Comparison of ENCODE assay signal across 25 cellular contexts in genomic region chr5:147512640-147513334, GRCh38. TPM values are rescaled to one million over a fixed set of nuclear protein-coding genes. Genes with fewer than 3 reads are reported as not detected.
A peak's percentile ranks its signal among the peaks of the same experiment; 100 is the strongest.
DNase-seq lines count a peak whose midpoint lies in the region.
"Had no signal": no experiment of that assay in that cellular context is flagged by ENCODE, and none has a peak within 500 bp of the region (broad histone marks: within the 10 kb centered on the region; RNA-seq: fewer than 3 reads in every experiment).

No MANE protein-coding gene starts in this region.

- no peaks in the 10 kb centered on the region for H3K79me1 ChIP-seq in mesenchymal stem cell (replicated peaks; ENCODE audit: low read length, poor library complexity, severe bottlenecking)

- no peak overlapping the region for H3K9ac ChIP-seq in mesenchymal stem cell (ENCODE audit: low read length)
- H3K9ac ChIP-seq: BLaER1 treated with 17β-estradiol and CSF1 and Interleukin-3, amounts not matched to agents 10 nM and 100 nM had no signal

- DNase-seq in NCI-H82 (lab: John Stamatoyannopoulos, UW) (peak; percentile 19), NCI-H82 treated with DMSO at 0.1 percent for 48 hours (lab: John Stamatoyannopoulos, UW; ENCODE audit: unreplicated experiment) (no peak), NCI-H146 (lab: John Stamatoyannopoulos, UW) (peak; percentile 26), NCI-H774 (lab: John Stamatoyannopoulos, UW) (peak; percentile 89), mesenchymal stem cell (no peak), hypothalamus (lab: John Stamatoyannopoulos, UW) (no peak), AG08395 (ENCODE audit: low spot score) (no peak), SHP77 treated with DMSO at 0.1 percent for 48 hours (lab: John Stamatoyannopoulos, UW) (no peak)
- DNase-seq: ACHN; activated CD4-positive, alpha-beta T cell treated with anti-CD3 and anti-CD28 coated beads, Interleukin-2, amount 10 ng/mL, durations not matched to agents 7 days and 5 days; activated naive CD4-positive, alpha-beta T cell treated with Interleukin-2 at 50 U/mL for 16 hours; activated T-cell treated with anti-CD3 and anti-CD28 coated beads, Interleukin-2, amount 50 U/mL, for 72 hours; Calu3; effector CD4-positive, alpha-beta T cell; erythroblast; foreskin keratinocyte; HFFc6; hippocampal formation; natural killer cell; NCI-H1436; NCI-H446 treated with DMSO at 0.1 percent for 48 hours; retina; spleen; stimulated activated CD4-positive, alpha-beta T cell treated with anti-CD3 and anti-CD28 coated beads, Interleukin-2, amount 100 ng/mL, for 48 hours had no signal

- H3K18ac ChIP-seq in mesenchymal stem cell (ENCODE audit: low read depth in 1 of 2, low read length in 2 of 2) = no peak overlapping the region

- H2AFZ ChIP-seq in mesenchymal stem cell (ENCODE audit: low read depth, low read length) = no peak overlapping the region

- H3K4ac ChIP-seq in mesenchymal stem cell (ENCODE audit: low read depth in 1 of 2, low read length in 2 of 2) = no peak overlapping the region

- H2AK5ac ChIP-seq in mesenchymal stem cell (ENCODE audit: low read length, severe bottlenecking) = no peak overlapping the region

- H2BK12ac ChIP-seq in mesenchymal stem cell (ENCODE audit: low read length in 2 of 2) = no peak overlapping the region

- no peaks in the 10 kb centered on the region for H3K27me3 ChIP-seq in mesenchymal stem cell (ENCODE audit: control insufficient read depth in 1 of 2, insufficient read depth in 1 of 2, low read length in 2 of 2)
- H3K27me3 ChIP-seq: foreskin keratinocyte had no signal

- H3K27ac ChIP-seq in mesenchymal stem cell (ENCODE audit: low read length, poor library complexity, severe bottlenecking) = no peak overlapping the region
- H3K27ac ChIP-seq: BLaER1 treated with 17β-estradiol and CSF1 and Interleukin-3, amounts not matched to agents 10 nM and 100 nM; foreskin keratinocyte; spleen had no signal

- no peak overlapping the region for H3K4me2 ChIP-seq in mesenchymal stem cell (ENCODE audit: low read length, poor library complexity, severe bottlenecking)
- H3K4me2 ChIP-seq: BLaER1 treated with 17β-estradiol and CSF1 and Interleukin-3, amounts not matched to agents 10 nM and 100 nM had no signal

- peaks cover 3% of the 10 kb centered on the region for H3K4me1 ChIP-seq in mesenchymal stem cell (ENCODE audit: control insufficient read depth, insufficient read depth, low read depth, low read length)

- H3K23ac ChIP-seq in mesenchymal stem cell (ENCODE audit: low read length in 2 of 2) = no peak overlapping the region

- H4K8ac ChIP-seq in mesenchymal stem cell (ENCODE audit: low read length) = no peak overlapping the region

- WGBS in mesenchymal stem cell = 94% methylated on average over 1 of the region's 3 CpGs

- H4K91ac ChIP-seq in mesenchymal stem cell (ENCODE audit: low read length) = no peak overlapping the region

- H3K4me3 ChIP-seq in mesenchymal stem cell (ENCODE audit: insufficient read depth in 1 of 2, low read depth in 1 of 2, low read length in 2 of 2) = no peak overlapping the region
- H3K4me3 ChIP-seq: BLaER1 treated with 17β-estradiol and CSF1 and Interleukin-3, amounts not matched to agents 10 nM and 100 nM; spleen had no signal

- no peak overlapping the region for H2BK120ac ChIP-seq in mesenchymal stem cell (ENCODE audit: low read depth, low read length)

- no peak overlapping the region for H2BK15ac ChIP-seq in mesenchymal stem cell (ENCODE audit: low read depth, poor library complexity, severe bottlenecking)

- no peaks in the 10 kb centered on the region for H3K9me3 ChIP-seq in mesenchymal stem cell (ENCODE audit: control insufficient read depth, low read length)
- H3K9me3 ChIP-seq: spleen had no signal

- H3K36me3 ChIP-seq in mesenchymal stem cell (ENCODE audit: control insufficient read depth in 1 of 2, insufficient read depth in 2 of 2, low read depth in 1 of 2, low read length in 2 of 2) = no peaks in the 10 kb centered on the region
- H3K36me3 ChIP-seq: BLaER1 treated with 17β-estradiol and CSF1 and Interleukin-3, amounts not matched to agents 10 nM and 100 nM; spleen had no signal

- H2BK5ac ChIP-seq in mesenchymal stem cell (ENCODE audit: low read depth, low read length, poor library complexity, severe bottlenecking) = no peak overlapping the region

- no peak overlapping the region for H3K14ac ChIP-seq in mesenchymal stem cell (ENCODE audit: low read length in 2 of 2)

RNA-seq across cellular contexts. Expression of gene DPYSL3, which starts 2.9 kb away (rescaled TPM):
- 27.3 TPM for polyA plus RNA-seq in mesenchymal stem cell (2013, experiment 1 of 2)
- polyA plus RNA-seq in mesenchymal stem cell (2013, experiment 2 of 2) = 26.8 TPM

Comparison
In these comparisons a context has a peak if more than half of its experiments do, and no peak if none do; other contexts are left out.
1. DNase-seq: peak in NCI-H82 (single experiment), NCI-H146 (single experiment) and NCI-H774 (single experiment); none in NCI-H82 treated with DMSO at 0.1 percent for 48 hours (single experiment), mesenchymal stem cell (single experiment), hypothalamus (0 of 51), AG08395 (single experiment) and SHP77 treated with DMSO at 0.1 percent for 48 hours (single experiment).